Comparison of ENCODE assay signal across 1 cellular context in genomic region chr12:49097381-49097780, GRCh38.
TF ChIP-seq lines count a peak whose summit lies in the region.

No MANE protein-coding gene starts in this region.

TF ChIP-seq in HepG2, 621 proteins besides CTCF, POLR2A, EP300 and RAD21:
- TF ChIP-seq NCOR1 (IDR thresholded peaks at IDR 0.05; ENCODE audit: borderline replicate concordance, low read length) (no peak), CEBPB (IDR thresholded peaks at IDR 0.05; ENCODE audit: borderline replicate concordance, low read depth, low read length) (peak; percentile 24; the same call in 1 of the 2 replicates)
